8 cellular contexts compared by ENCODE assay signal in genomic region chr11:122754553-122755322, GRCh38.
DNase-seq lines count a peak whose midpoint lies in the region; TF ChIP-seq lines count a peak whose summit lies in the region.

No MANE protein-coding gene starts in this region.

- H3K27me3 ChIP-seq in KMS-11 (ENCODE audit: insufficient read depth, low read depth) (no peaks in the 10 kb centered on the region), vagina (no peaks in the 10 kb centered on the region)

- peaks cover 49% of the 10 kb centered on the region for H3K4me1 Mint-ChIP-seq in activated CD4-positive, alpha-beta memory T cell treated with anti-CD3 and anti-CD28 coated beads, Interleukin-2, amount 10 ng/mL, durations not matched to agents 7 days and 5 days

- no peak overlapping the region for H3K4me2 ChIP-seq in KMS-11

- H3K9me3 Mint-ChIP-seq in activated CD4-positive, alpha-beta memory T cell treated with anti-CD3 and anti-CD28 coated beads, Interleukin-2, amount 10 ng/mL, durations not matched to agents 7 days and 5 days: no peaks in the 10 kb centered on the region

- H3K27ac ChIP-seq in KMS-11: no peak overlapping the region
- H3K27ac ChIP-seq in vagina: no peak overlapping the region

- no peaks in the 10 kb centered on the region for H4K20me1 ChIP-seq in KMS-11 (ENCODE audit: insufficient read depth)

- intact Hi-C loops in vagina (cut with DNase I): no loop called here

- H3K36me3 Mint-ChIP-seq in activated CD4-positive, alpha-beta memory T cell treated with anti-CD3 and anti-CD28 coated beads, Interleukin-2, amount 10 ng/mL, durations not matched to agents 7 days and 5 days (ENCODE audit: low read depth): no peaks in the 10 kb centered on the region

- no peak overlapping the region for H2AFZ ChIP-seq in KMS-11 (ENCODE audit: low read depth)

- H3K4me1 ChIP-seq in KMS-11 (ENCODE audit: low read depth, poor library complexity, severe bottlenecking) (peaks cover 13% of the 10 kb centered on the region), vagina (peaks cover 6% of the 10 kb centered on the region)

- CTCF ChIA-PET in activated CD4-positive, alpha-beta memory T cell treated with anti-CD3 and anti-CD28 coated beads, Interleukin-2, amount 10 ng/mL, durations not matched to agents 7 days and 5 days (lab: Charles Lee): interaction anchor here (0.6 to 10.2 kb wide), 27 partner anchors 9 to 176 kb away, joined by 3 to 179 read pairs (median 15); partner anchors contain the start of gene UBASH3B

- TF ChIP-seq CTCF in KMS-11 (conservative IDR thresholded peaks at IDR 0.05; ENCODE audit: low read depth, low read length): 0 out of 2 replicates have a peak, but pooled peaks have one; percentile 32
- peak in 1 of 3 experiments; percentile 16 for TF ChIP-seq CTCF in vagina (IDR thresholded peaks at IDR 0.05)

- H3K9me3 ChIP-seq in vagina: no peaks in the 10 kb centered on the region

- H3K36me3 ChIP-seq in KMS-11 (ENCODE audit: insufficient read depth) (no peaks in the 10 kb centered on the region), vagina (no peaks in the 10 kb centered on the region)

- no peak for TF ChIP-seq POLR2A in vagina (IDR thresholded peaks at IDR 0.05)

- H3K4me3 Mint-ChIP-seq in activated CD4-positive, alpha-beta memory T cell treated with anti-CD3 and anti-CD28 coated beads, Interleukin-2, amount 10 ng/mL, durations not matched to agents 7 days and 5 days: no peak overlapping the region

- POLR2A ChIA-PET in activated CD4-positive, alpha-beta memory T cell treated with anti-CD3 and anti-CD28 coated beads, Interleukin-2, amount 10 ng/mL, durations not matched to agents 7 days and 5 days (lab: Charles Lee): interaction anchor here (1.2 to 3.2 kb wide), 10 partner anchors 9 to 126 kb away, joined by 3 to 26 read pairs (median 8); partner anchors contain the start of gene UBASH3B

- peaks cover 3% of the 10 kb centered on the region for H3K27me3 Mint-ChIP-seq in activated CD4-positive, alpha-beta memory T cell treated with anti-CD3 and anti-CD28 coated beads, Interleukin-2, amount 10 ng/mL, durations not matched to agents 7 days and 5 days

- H3K27ac Mint-ChIP-seq in activated CD4-positive, alpha-beta memory T cell treated with anti-CD3 and anti-CD28 coated beads, Interleukin-2, amount 10 ng/mL, durations not matched to agents 7 days and 5 days: no peak overlapping the region

- peak; percentile 11 for DNase-seq in NCI-H345 (lab: John Stamatoyannopoulos, UW)
- no peak for DNase-seq in NCI-H345 treated with DMSO at 0.1 percent for 48 hours (lab: John Stamatoyannopoulos, UW; ENCODE audit: unreplicated experiment)
- peak; percentile 38 for DNase-seq in activated CD4-positive, alpha-beta memory T cell treated with anti-CD3 and anti-CD28 coated beads, Interleukin-2, amount 10 ng/mL, durations not matched to agents 7 days and 5 days
- peak; percentile 52 for DNase-seq in iPS-NIHi11 (ENCODE audit: low spot score)
- DNase-seq in vagina (ENCODE audit: extremely low spot score in 2 of 2): no peak
- no peak for DNase-seq in occipital lobe (lab: John Stamatoyannopoulos, UW)
- DNase-seq in hypothalamus (lab: John Stamatoyannopoulos, UW): no peak

- H3K79me2 ChIP-seq in KMS-11 (ENCODE audit: insufficient read depth, low read depth): no peaks in the 10 kb centered on the region

- H3K4me3 ChIP-seq in KMS-11 (IDR thresholded peaks at IDR 0.05; ENCODE audit: insufficient read depth, low read depth, low read length): no peak overlapping the region
- no peak overlapping the region for H3K4me3 ChIP-seq in vagina

- no peak overlapping the region for H3K9ac ChIP-seq in KMS-11

Comparison
In these comparisons a context has a peak if more than half of its experiments do, and no peak if none do; other contexts are left out.
1. DNase-seq: peak in NCI-H345 (single experiment), activated CD4-positive, alpha-beta memory T cell treated with anti-CD3 and anti-CD28 coated beads, Interleukin-2, amount 10 ng/mL, durations not matched to agents 7 days and 5 days (single experiment) and iPS-NIHi11 (single experiment); none in NCI-H345 treated with DMSO at 0.1 percent for 48 hours (single experiment), vagina (0 of 2), occipital lobe (single experiment) and hypothalamus (0 of 51).